Comparison of ENCODE assay signal across 1 cellular context in the genomic region with DNA sequence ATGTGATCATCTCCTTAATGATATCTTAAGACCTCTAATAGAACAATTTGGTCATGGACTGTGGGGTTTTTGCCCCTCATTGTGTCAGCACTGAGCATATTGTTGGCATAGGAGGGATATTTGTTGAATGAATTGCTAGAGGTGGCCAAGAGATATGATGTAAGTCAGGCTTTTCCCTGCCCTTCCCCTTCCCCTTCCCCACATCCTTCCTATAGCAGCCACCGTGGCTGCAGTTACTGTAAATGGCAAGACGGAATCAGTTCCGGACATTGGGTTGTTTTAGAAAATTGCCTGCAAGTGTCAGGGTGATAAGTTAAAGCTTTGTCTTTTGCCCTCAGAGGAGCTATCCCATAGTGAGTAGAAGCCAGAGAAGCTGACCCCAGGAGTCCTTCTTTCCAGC.
TF ChIP-seq lines count a peak whose summit lies in the region.

No MANE protein-coding gene starts in this region.

TF ChIP-seq in IMR-90, 13 proteins besides CTCF, POLR2A, EP300 and RAD21:
- TF ChIP-seq CHD1 (IDR thresholded peaks at IDR 0.05; ENCODE audit: low read depth, low read length): no peak
- no peak for TF ChIP-seq CEBPB (IDR thresholded peaks at IDR 0.05; ENCODE audit: low read depth, low read length)
- no peak for TF ChIP-seq RFX5 (IDR thresholded peaks at IDR 0.05; ENCODE audit: low read depth, low read length)
- TF ChIP-seq, protein P1, sequence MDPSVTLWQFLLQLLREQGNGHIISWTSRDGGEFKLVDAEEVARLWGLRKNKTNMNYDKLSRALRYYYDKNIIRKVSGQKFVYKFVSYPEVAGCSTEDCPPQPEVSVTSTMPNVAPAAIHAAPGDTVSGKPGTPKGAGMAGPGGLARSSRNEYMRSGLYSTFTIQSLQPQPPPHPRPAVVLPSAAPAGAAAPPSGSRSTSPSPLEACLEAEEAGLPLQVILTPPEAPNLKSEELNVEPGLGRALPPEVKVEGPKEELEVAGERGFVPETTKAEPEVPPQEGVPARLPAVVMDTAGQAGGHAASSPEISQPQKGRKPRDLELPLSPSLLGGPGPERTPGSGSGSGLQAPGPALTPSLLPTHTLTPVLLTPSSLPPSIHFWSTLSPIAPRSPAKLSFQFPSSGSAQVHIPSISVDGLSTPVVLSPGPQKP (IDR thresholded peaks at IDR 0.05; ENCODE audit: borderline replicate concordance, low read depth, low read length): no peak
- no peak for TF ChIP-seq FOS (IDR thresholded peaks at IDR 0.05; ENCODE audit: low read depth, low read length)
- TF ChIP-seq RCOR1 (IDR thresholded peaks at IDR 0.05; ENCODE audit: insufficient replicate concordance, low read length): no peak
- TF ChIP-seq, protein P2, sequence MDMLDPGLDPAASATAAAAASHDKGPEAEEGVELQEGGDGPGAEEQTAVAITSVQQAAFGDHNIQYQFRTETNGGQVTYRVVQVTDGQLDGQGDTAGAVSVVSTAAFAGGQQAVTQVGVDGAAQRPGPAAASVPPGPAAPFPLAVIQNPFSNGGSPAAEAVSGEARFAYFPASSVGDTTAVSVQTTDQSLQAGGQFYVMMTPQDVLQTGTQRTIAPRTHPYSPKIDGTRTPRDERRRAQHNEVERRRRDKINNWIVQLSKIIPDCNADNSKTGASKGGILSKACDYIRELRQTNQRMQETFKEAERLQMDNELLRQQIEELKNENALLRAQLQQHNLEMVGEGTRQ (IDR thresholded peaks at IDR 0.05; ENCODE audit: low read depth, low read length): no peak
- no peak for TF ChIP-seq BHLHE40 (IDR thresholded peaks at IDR 0.05; ENCODE audit: low read depth, low read length)
- no peak for TF ChIP-seq MXI1 (IDR thresholded peaks at IDR 0.05; ENCODE audit: borderline replicate concordance, low read depth, low read length)
- no peak for TF ChIP-seq MAFK (IDR thresholded peaks at IDR 0.05; ENCODE audit: low read depth, low read length)
- no peak for TF ChIP-seq MAZ (IDR thresholded peaks at IDR 0.05; ENCODE audit: borderline replicate concordance, low read depth, low read length)
- no peak for TF ChIP-seq SMC3 (IDR thresholded peaks at IDR 0.05; ENCODE audit: low read depth, low read length)
- no peak for TF ChIP-seq NFE2L2 (IDR thresholded peaks at IDR 0.05; ENCODE audit: low read depth, low read length)
TF ChIP-seq in IMR-90: peak in this region for 0.
